ENCODE assay signal across 1 cellular context in genomic region chr14:22980672-22981089, GRCh38.
A peak's percentile ranks its signal among the peaks of the same experiment; 100 is the strongest.
TF ChIP-seq lines count a peak whose summit lies in the region.

No MANE protein-coding gene starts in this region.

TF ChIP-seq in HepG2, 621 proteins besides CTCF, POLR2A, EP300 and RAD21 (continued from another document and continues in another):
- TF ChIP-seq KDM1A (CRISPR knock-in tag; IDR thresholded peaks at IDR 0.05): no peak
- TF ChIP-seq SAFB2 (CRISPR knock-in tag; IDR thresholded peaks at IDR 0.05; ENCODE audit: borderline replicate concordance, low read depth): peak; percentile 84; the same call in 1 of the 2 replicates
- no peak for TF ChIP-seq YY1 (IDR thresholded peaks at IDR 0.05; ENCODE audit: insufficient read depth, insufficient replicate concordance, low read depth, low read length)
- TF ChIP-seq SOX13 (IDR thresholded peaks at IDR 0.05): no peak
- peak in 1 of 2 experiments; percentile 76; a peak in 2 of 4 replicates for TF ChIP-seq SOX13 (CRISPR knock-in tag; conservative IDR thresholded peaks at IDR 0.05 in 1 of 2, IDR thresholded peaks at IDR 0.05 in 1 of 2)
- TF ChIP-seq DPF2 (CRISPR knock-in tag; IDR thresholded peaks at IDR 0.05; ENCODE audit: borderline replicate concordance, low read depth): peak; percentile 49; the same call in 1 of the 2 replicates
- TF ChIP-seq MEF2D (CRISPR knock-in tag; IDR thresholded peaks at IDR 0.05): peak; percentile 33; the same call in 1 of the 2 replicates
- TF ChIP-seq SP140L (CRISPR knock-in tag; IDR thresholded peaks at IDR 0.05; ENCODE audit: borderline replicate concordance): no peak
- TF ChIP-seq FOSL2 (CRISPR knock-in tag; IDR thresholded peaks at IDR 0.05): no peak
- no peak; the same call in 1 of the 2 replicates for TF ChIP-seq ZFP1 (CRISPR knock-in tag; IDR thresholded peaks at IDR 0.05)
- TF ChIP-seq ATF3 (CRISPR knock-in tag; IDR thresholded peaks at IDR 0.05): peak; percentile 49; the same call in 1 of the 2 replicates
- TF ChIP-seq HIC2 (CRISPR knock-in tag; IDR thresholded peaks at IDR 0.05; ENCODE audit: low read depth): no peak; the same call in 1 of the 2 replicates
- no peak for TF ChIP-seq MAF1 (CRISPR knock-in tag; IDR thresholded peaks at IDR 0.05; ENCODE audit: borderline replicate concordance)
- TF ChIP-seq HNRNPL (IDR thresholded peaks at IDR 0.05; ENCODE audit: low read depth, low read length): peak; percentile 17; the same call in 1 of the 2 replicates
- no peak for TF ChIP-seq MYPOP (CRISPR knock-in tag; IDR thresholded peaks at IDR 0.05)
- TF ChIP-seq HOMEZ (CRISPR knock-in tag; IDR thresholded peaks at IDR 0.05; ENCODE audit: low read depth): no peak
- peak; percentile 36; the same call in 1 of the 2 replicates for TF ChIP-seq ZFP36L2 (CRISPR knock-in tag; IDR thresholded peaks at IDR 0.05)
- no peak for TF ChIP-seq THAP8 (CRISPR knock-in tag; IDR thresholded peaks at IDR 0.05; ENCODE audit: borderline replicate concordance)
- TF ChIP-seq ZMAT3 (CRISPR knock-in tag; conservative IDR thresholded peaks at IDR 0.05): no peak
- peak; percentile 98 for TF ChIP-seq PATZ1 (CRISPR knock-in tag; IDR thresholded peaks at IDR 0.05)
- no peak for TF ChIP-seq YEATS4 (CRISPR knock-in tag; IDR thresholded peaks at IDR 0.05; ENCODE audit: borderline replicate concordance)
- no peak for TF ChIP-seq CCDC6 (CRISPR knock-in tag; IDR thresholded peaks at IDR 0.05)
- TF ChIP-seq FOXA3 (CRISPR knock-in tag; IDR thresholded peaks at IDR 0.05): peak; percentile 67
- no peak for TF ChIP-seq ZNF124 (CRISPR knock-in tag; IDR thresholded peaks at IDR 0.05)
- no peak for TF ChIP-seq IKZF1 (IDR thresholded peaks at IDR 0.05)
- no peak for TF ChIP-seq MED13 (CRISPR knock-in tag; IDR thresholded peaks at IDR 0.05)
- TF ChIP-seq MTA1 (CRISPR knock-in tag; IDR thresholded peaks at IDR 0.05; ENCODE audit: borderline replicate concordance): peak; percentile 79
- no peak for TF ChIP-seq JARID2 (CRISPR knock-in tag; IDR thresholded peaks at IDR 0.05; ENCODE audit: insufficient replicate concordance)
- no peak for TF ChIP-seq FOSL1 (CRISPR knock-in tag; IDR thresholded peaks at IDR 0.05; ENCODE audit: borderline replicate concordance)
- no peak for TF ChIP-seq ZNF75D (CRISPR knock-in tag; IDR thresholded peaks at IDR 0.05; ENCODE audit: borderline replicate concordance)
- TF ChIP-seq NONO (IDR thresholded peaks at IDR 0.05): no peak
- TF ChIP-seq NONO (CRISPR knock-in tag; conservative IDR thresholded peaks at IDR 0.05): no peak
- no peak for TF ChIP-seq ZNF205 (CRISPR knock-in tag; IDR thresholded peaks at IDR 0.05)
- TF ChIP-seq POLR2AphosphoS5 (IDR thresholded peaks at IDR 0.05; ENCODE audit: low read depth, low read length): peak; percentile 78
- TF ChIP-seq SMC3 (IDR thresholded peaks at IDR 0.05; ENCODE audit: low read length): no peak
- 0 out of 2 replicates have a peak, but pooled peaks have one; percentile 11 for TF ChIP-seq ZBTB33 (CRISPR knock-in tag; IDR thresholded peaks at IDR 0.05)
- no peak for TF ChIP-seq LCORL (IDR thresholded peaks at IDR 0.05)
- TF ChIP-seq LCORL (CRISPR knock-in tag; IDR thresholded peaks at IDR 0.05): no peak
- TF ChIP-seq HBP1 (CRISPR knock-in tag; IDR thresholded peaks at IDR 0.05; ENCODE audit: low read depth): peak; percentile 87
- no peak for TF ChIP-seq ZNF354B (CRISPR knock-in tag; IDR thresholded peaks at IDR 0.05)
- TF ChIP-seq ZFX (CRISPR knock-in tag; IDR thresholded peaks at IDR 0.05; ENCODE audit: low read depth): no peak; the same call in 1 of the 2 replicates
- peak; percentile 50; the same call in 1 of the 3 replicates for TF ChIP-seq MXI1 (IDR thresholded peaks at IDR 0.05; ENCODE audit: borderline replicate concordance, low read depth, low read length)
- TF ChIP-seq ZNF766 (CRISPR knock-in tag; IDR thresholded peaks at IDR 0.05; ENCODE audit: borderline replicate concordance): no peak
- TF ChIP-seq ZNF556 (CRISPR knock-in tag; IDR thresholded peaks at IDR 0.05; ENCODE audit: borderline replicate concordance): peak; percentile 22; the same call in 1 of the 2 replicates
- TF ChIP-seq RXRA (CRISPR knock-in tag; IDR thresholded peaks at IDR 0.05): peak; percentile 34
- no peak for TF ChIP-seq ZNF3 (CRISPR knock-in tag; IDR thresholded peaks at IDR 0.05)
- TF ChIP-seq NCOR1 (IDR thresholded peaks at IDR 0.05; ENCODE audit: borderline replicate concordance, low read length): 0 out of 2 replicates have a peak, but pooled peaks have one; percentile 42
- TF ChIP-seq MZF1 (CRISPR knock-in tag; IDR thresholded peaks at IDR 0.05; ENCODE audit: borderline replicate concordance): no peak
- TF ChIP-seq U2AF2 (IDR thresholded peaks at IDR 0.05; ENCODE audit: low read depth, low read length): no peak
- no peak for TF ChIP-seq ZNF383 (CRISPR knock-in tag; IDR thresholded peaks at IDR 0.05; ENCODE audit: borderline replicate concordance)
- peak; percentile 79 for TF ChIP-seq PAXIP1 (CRISPR knock-in tag; conservative IDR thresholded peaks at IDR 0.05)
